ENCODE assay signal across 21 cellular contexts in genomic region chr11:32082346-32082986, GRCh38.
"Had no signal": no experiment of that assay in that cellular context is flagged by ENCODE, and none has a peak within 500 bp of the region (broad histone marks: within the 10 kb centered on the region; RNA-seq: fewer than 3 reads in every experiment).

No MANE protein-coding gene starts in this region.

- H3K27ac Mint-ChIP-seq: activated CD8-positive, alpha-beta T cell treated with anti-CD3 and anti-CD28 coated beads for 36 hours; activated naive CD8-positive, alpha-beta T cell treated with anti-CD3 and anti-CD28 coated beads, Interleukin-2, amount 10 ng/mL, durations not matched to agents 7 days and 5 days had no signal

- H3K4me1 ChIP-seq: adrenal gland had no signal

- H3K27me3 ChIP-seq: adrenal gland had no signal

- H3K9me3 Mint-ChIP-seq: activated CD8-positive, alpha-beta T cell treated with anti-CD3 and anti-CD28 coated beads for 36 hours; activated naive CD8-positive, alpha-beta T cell treated with anti-CD3 and anti-CD28 coated beads, Interleukin-2, amount 10 ng/mL, durations not matched to agents 7 days and 5 days had no signal

- DNase-seq: activated CD4-positive, alpha-beta T cell treated with anti-CD3 and anti-CD28 coated beads for 4 hours; activated CD8-positive, alpha-beta memory T cell treated with anti-CD3 and anti-CD28 coated beads, Interleukin-2, amount 50 U/mL, for 4 hours; activated CD8-positive, alpha-beta T cell treated with anti-CD3 and anti-CD28 coated beads for 36 hours; activated naive CD4-positive, alpha-beta T cell treated with anti-CD3 and anti-CD28 coated beads, Interleukin-2, amount 50 U/mL, for 16 hours; activated naive CD8-positive, alpha-beta T cell treated with anti-CD3 and anti-CD28 coated beads, Interleukin-2, amount 10 ng/mL, durations not matched to agents 7 days and 5 days; adrenal gland; anterior cingulate cortex; central memory CD4-positive, alpha-beta T cell; MM.1S; NCI-H1105; NCI-H1436 treated with DMSO at 0.1 percent for 48 hours; NCI-H187; NCI-H2081; NCI-H510A treated with DMSO at 0.1 percent for 48 hours; NCI-H748 treated with DMSO at 0.1 percent for 48 hours; SIG-M5; SK-N-SH; T-helper 1 cell; WERI-Rb-1 had no signal

- H3K27ac ChIP-seq: adrenal gland, WERI-Rb-1 had no signal

- ATAC-seq: activated CD4-positive, CD25-positive, alpha-beta regulatory T cell treated with anti-CD3 and anti-CD28 coated beads, Interleukin-2, amount 50 U/mL, for 24 hours; activated CD8-positive, alpha-beta T cell treated with anti-CD3 and anti-CD28 coated beads for 36 hours had no signal

- H3K4me2 ChIP-seq: SK-N-SH had no signal

- FAIRE-seq: bronchial epithelial cell had no signal

- H3K4me3 ChIP-seq: adrenal gland had no signal

- H3K4me3 Mint-ChIP-seq: activated CD8-positive, alpha-beta T cell treated with anti-CD3 and anti-CD28 coated beads for 36 hours; activated naive CD8-positive, alpha-beta T cell treated with anti-CD3 and anti-CD28 coated beads, Interleukin-2, amount 10 ng/mL, durations not matched to agents 7 days and 5 days had no signal

- H3K9me3 ChIP-seq: adrenal gland, SK-N-SH had no signal

- H3K36me3 Mint-ChIP-seq: activated naive CD8-positive, alpha-beta T cell treated with anti-CD3 and anti-CD28 coated beads, Interleukin-2, amount 10 ng/mL, durations not matched to agents 7 days and 5 days had no signal

- H3K36me3 ChIP-seq: adrenal gland, WERI-Rb-1 had no signal

- H3K9ac ChIP-seq: SK-N-SH had no signal
